ENCODE assay signal across 20 cellular contexts in the genomic region with DNA sequence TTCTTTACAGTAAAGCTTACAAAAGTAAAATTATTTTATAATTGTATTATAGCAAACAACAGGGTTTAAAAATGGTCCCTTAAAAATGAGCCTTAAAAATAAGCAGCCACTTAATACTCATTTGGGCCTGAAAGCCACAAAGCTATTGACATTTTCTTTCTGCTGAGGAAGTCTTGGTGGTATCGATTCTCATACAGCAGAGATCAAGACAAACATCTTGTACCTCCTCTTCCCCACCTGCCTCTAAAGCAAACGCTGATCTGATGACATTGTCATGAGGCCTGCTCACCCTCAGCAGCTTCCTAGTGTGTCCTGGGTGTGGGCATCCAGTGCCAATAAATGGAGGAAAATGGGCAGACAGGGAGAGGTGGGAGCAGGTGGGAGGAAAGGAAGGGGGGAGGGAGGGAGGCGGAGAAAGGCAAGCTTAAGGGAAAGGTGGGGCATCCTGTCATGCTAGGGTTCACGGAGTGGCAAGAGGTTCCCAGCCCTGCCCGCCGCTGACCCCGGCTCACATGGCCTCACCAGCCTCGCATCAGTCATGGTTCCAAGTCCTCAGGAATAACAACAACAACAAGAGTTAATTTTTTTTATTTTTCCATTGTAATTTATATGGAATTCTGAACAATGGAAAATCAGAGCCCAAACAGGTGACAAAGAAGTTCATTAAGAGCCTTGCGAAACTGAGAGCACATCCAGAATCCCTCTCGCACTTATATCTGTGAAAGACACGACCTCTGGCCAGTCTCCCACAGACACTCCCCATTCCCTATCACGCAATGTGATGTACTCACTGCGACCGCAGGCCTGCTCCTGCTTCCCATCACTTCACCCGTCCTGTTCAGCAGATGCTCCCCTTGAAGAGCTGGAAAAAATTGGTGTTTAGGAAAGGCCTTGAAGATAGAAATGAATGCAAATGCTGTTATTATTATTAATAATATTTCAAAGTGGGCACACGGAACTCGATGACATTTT. TPM values are rescaled to one million over a fixed set of nuclear protein-coding genes. Genes with fewer than 3 reads are reported as not detected.
A peak's percentile ranks its signal among the peaks of the same experiment; 100 is the strongest.
DNase-seq lines count a peak whose midpoint lies in the region; ATAC-seq, FAIRE-seq and TF ChIP-seq lines count a peak whose summit lies in the region.
"Had no signal": no experiment of that assay in that cellular context is flagged by ENCODE, and none has a peak within 500 bp of the region (broad histone marks: within the 10 kb centered on the region; RNA-seq: fewer than 3 reads in every experiment).

No MANE protein-coding gene starts in this region.

- POLR2A ChIA-PET in T-cell (lab: Charles Lee), result no interaction called here

- no peak for TF ChIP-seq POLR2A in GM12891 (IDR thresholded peaks at IDR 0.05; ENCODE audit: low read depth, low read length)

- H3K9ac ChIP-seq in mesenchymal stem cell (ENCODE audit: low read length), result no peak overlapping the region

- H3K27me3 ChIP-seq in mesenchymal stem cell (ENCODE audit: control insufficient read depth in 1 of 2, insufficient read depth in 1 of 2, low read length in 2 of 2), result peaks cover 6 to 35% of the 10 kb centered on the region in 2 experiments
- H3K27me3 ChIP-seq: adrenal gland had no signal

- H2BK15ac ChIP-seq in mesenchymal stem cell (ENCODE audit: low read depth, poor library complexity, severe bottlenecking), result no peak overlapping the region

- H3K4me3 Mint-ChIP-seq in activated CD8-positive, alpha-beta memory T cell treated with anti-CD3 and anti-CD28 coated beads, Interleukin-2, amount 10 ng/mL, durations not matched to agents 7 days and 5 days, result no peak overlapping the region
- peak overlapping the region in 1 of 3 donors; percentile 34 for H3K4me3 Mint-ChIP-seq in T-cell
- no peak overlapping the region for H3K4me3 Mint-ChIP-seq in glutamatergic neuron (ENCODE audit: unreplicated experiment)
- H3K4me3 Mint-ChIP-seq: stimulated activated naive B cell treated with anti-CD40 and anti-IgM and Interleukin-4, amounts not matched to agents 10 μg/mL and 1 μg/mL and 100 μg/mL, for 72 hours had no signal

- H2AK5ac ChIP-seq in mesenchymal stem cell (ENCODE audit: low read length, severe bottlenecking), result no peak overlapping the region

- H3K4me1 ChIP-seq in mesenchymal stem cell (ENCODE audit: control insufficient read depth, insufficient read depth, low read depth, low read length), result peaks cover 9% of the 10 kb centered on the region
- H3K4me1 ChIP-seq: adrenal gland had no signal

- H3K27ac Mint-ChIP-seq in activated CD8-positive, alpha-beta memory T cell treated with anti-CD3 and anti-CD28 coated beads, Interleukin-2, amount 10 ng/mL, durations not matched to agents 7 days and 5 days, result no peak overlapping the region
- H3K27ac Mint-ChIP-seq in T-cell (peak overlapping the region; percentile 69 to 88), glutamatergic neuron (ENCODE audit: unreplicated experiment) (no peak overlapping the region)
- H3K27ac Mint-ChIP-seq: stimulated activated naive B cell treated with anti-CD40 and anti-IgM and Interleukin-4, amounts not matched to agents 10 μg/mL and 1 μg/mL and 100 μg/mL, for 72 hours had no signal

- peaks cover 19% of the 10 kb centered on the region for H3K27me3 Mint-ChIP-seq in activated CD8-positive, alpha-beta memory T cell treated with anti-CD3 and anti-CD28 coated beads, Interleukin-2, amount 10 ng/mL, durations not matched to agents 7 days and 5 days
- H3K27me3 Mint-ChIP-seq in T-cell (peaks cover 0 to 7% of the 10 kb centered on the region in 2 donors), glutamatergic neuron (ENCODE audit: unreplicated experiment) (peaks cover 6% of the 10 kb centered on the region)

- no peak overlapping the region for H3K4me3 ChIP-seq in mesenchymal stem cell (ENCODE audit: insufficient read depth in 1 of 2, low read depth in 1 of 2, low read length in 2 of 2)
- H3K4me3 ChIP-seq: adrenal gland, SK-N-MC had no signal

- CTCF ChIA-PET in activated CD8-positive, alpha-beta memory T cell treated with anti-CD3 and anti-CD28 coated beads, Interleukin-2, amount 10 ng/mL, durations not matched to agents 7 days and 5 days (lab: Charles Lee), result no interaction called here
- CTCF ChIA-PET in T-cell (lab: Charles Lee), result interaction anchor here in 1 of 2 donors (0.7 kb wide), 1 partner anchor 20 kb away, joined by 3 read pairs; no protein-coding TSS in a partner anchor

- no peaks in the 10 kb centered on the region for H3K36me3 ChIP-seq in mesenchymal stem cell (ENCODE audit: control insufficient read depth in 1 of 2, insufficient read depth in 2 of 2, low read depth in 1 of 2, low read length in 2 of 2)
- H3K36me3 ChIP-seq: adrenal gland, neutrophil had no signal

- no peak overlapping the region for H3K23ac ChIP-seq in mesenchymal stem cell (ENCODE audit: low read length in 2 of 2)

- no peaks in the 10 kb centered on the region for H3K9me3 Mint-ChIP-seq in activated CD8-positive, alpha-beta memory T cell treated with anti-CD3 and anti-CD28 coated beads, Interleukin-2, amount 10 ng/mL, durations not matched to agents 7 days and 5 days (ENCODE audit: low read depth)
- H3K9me3 Mint-ChIP-seq in T-cell (no peaks in the 10 kb centered on the region), glutamatergic neuron (ENCODE audit: unreplicated experiment) (peaks cover 13% of the 10 kb centered on the region)
- H3K9me3 Mint-ChIP-seq: stimulated activated naive B cell treated with anti-CD40 and anti-IgM and Interleukin-4, amounts not matched to agents 10 μg/mL and 1 μg/mL and 100 μg/mL, for 72 hours had no signal

- no peaks in the 10 kb centered on the region for H3K79me1 ChIP-seq in mesenchymal stem cell (replicated peaks; ENCODE audit: low read length, poor library complexity, severe bottlenecking)

- H3K18ac ChIP-seq in mesenchymal stem cell (ENCODE audit: low read depth in 1 of 2, low read length in 2 of 2), result no peak overlapping the region

- TF ChIP-seq CTCF in glutamatergic neuron (IDR thresholded peaks at IDR 0.05; ENCODE audit: partially characterized antibody, unreplicated experiment), result no peak

- H3K36me3 Mint-ChIP-seq in activated CD8-positive, alpha-beta memory T cell treated with anti-CD3 and anti-CD28 coated beads, Interleukin-2, amount 10 ng/mL, durations not matched to agents 7 days and 5 days, result no peaks in the 10 kb centered on the region
- H3K36me3 Mint-ChIP-seq in T-cell, result no peaks in the 10 kb centered on the region
- no peaks in the 10 kb centered on the region for H3K36me3 Mint-ChIP-seq in glutamatergic neuron (ENCODE audit: unreplicated experiment)
- H3K36me3 Mint-ChIP-seq: stimulated activated naive B cell treated with anti-CD40 and anti-IgM and Interleukin-4, amounts not matched to agents 10 μg/mL and 1 μg/mL and 100 μg/mL, for 72 hours had no signal

- no peak overlapping the region for H3K4ac ChIP-seq in mesenchymal stem cell (ENCODE audit: low read depth in 1 of 2, low read length in 2 of 2)

- no peak for FAIRE-seq in GM12891 (lab: Jason Lieb, UNC)
- FAIRE-seq: urothelium cell line had no signal

- no peak overlapping the region for H4K8ac ChIP-seq in mesenchymal stem cell (ENCODE audit: low read length)

- H2BK5ac ChIP-seq in mesenchymal stem cell (ENCODE audit: low read depth, low read length, poor library complexity, severe bottlenecking), result no peak overlapping the region

- no peak overlapping the region for H4K91ac ChIP-seq in mesenchymal stem cell (ENCODE audit: low read length)

- no peak overlapping the region for H3K27ac ChIP-seq in mesenchymal stem cell (ENCODE audit: low read length, poor library complexity, severe bottlenecking)
- H3K27ac ChIP-seq: adrenal gland, neutrophil had no signal

- DNase-seq in activated CD8-positive, alpha-beta memory T cell treated with anti-CD3 and anti-CD28 coated beads, Interleukin-2, amount 10 ng/mL, durations not matched to agents 7 days and 5 days, result peak; percentile 12
- no peak for DNase-seq in activated CD8-positive, alpha-beta memory T cell treated with anti-CD3 and anti-CD28 coated beads, Interleukin-2, amount 50 U/mL, for 4 hours
- DNase-seq in GM12891 (ENCODE audit: insufficient read length, low spot score) (no peak), T-cell (no peak), mesenchymal stem cell (peak; percentile 38), activated gamma-delta T cell (lab: John Stamatoyannopoulos, UW) (no peak), glutamatergic neuron (no peak), H4 (ENCODE audit: low spot score) (no peak)
- DNase-seq: cerebellar nuclear complex; DMS 273 treated with DMSO at 0.1 percent for 48 hours; foreskin melanocyte; H7; NCI-H1092 treated with DMSO at 0.1 percent for 48 hours; NCI-H226; OCI-M1; stimulated activated naive B cell treated with anti-CD40 and anti-IgM and Interleukin-4, amounts not matched to agents 10 μg/mL and 1 μg/mL and 100 μg/mL, for 72 hours had no signal

- no peak overlapping the region for H2BK12ac ChIP-seq in mesenchymal stem cell (ENCODE audit: low read length in 2 of 2)

- H3K4me2 ChIP-seq in mesenchymal stem cell (ENCODE audit: low read length, poor library complexity, severe bottlenecking), result no peak overlapping the region

- peaks cover 4% of the 10 kb centered on the region for H3K4me1 Mint-ChIP-seq in activated CD8-positive, alpha-beta memory T cell treated with anti-CD3 and anti-CD28 coated beads, Interleukin-2, amount 10 ng/mL, durations not matched to agents 7 days and 5 days
- H3K4me1 Mint-ChIP-seq in T-cell (peaks cover 14 to 37% (median 15%) of the 10 kb centered on the region in 3 donors), glutamatergic neuron (ENCODE audit: low read depth, unreplicated experiment) (peaks cover 20% of the 10 kb centered on the region)
- H3K4me1 Mint-ChIP-seq: stimulated activated naive B cell treated with anti-CD40 and anti-IgM and Interleukin-4, amounts not matched to agents 10 μg/mL and 1 μg/mL and 100 μg/mL, for 72 hours had no signal

- no peak overlapping the region for H2BK120ac ChIP-seq in mesenchymal stem cell (ENCODE audit: low read depth, low read length)

- 86% methylated on average over 14 of the region's 17 CpGs for WGBS in mesenchymal stem cell

- ATAC-seq in activated CD8-positive, alpha-beta memory T cell treated with anti-CD3 and anti-CD28 coated beads, Interleukin-2, amount 10 ng/mL, durations not matched to agents 7 days and 5 days, result no peak
- ATAC-seq in T-cell (replicated peaks in 1 of 4), result peak in 2 of 4 experiments; percentile 44 to 61
- ATAC-seq: stimulated activated naive B cell treated with anti-CD40 and anti-IgM and Interleukin-4, amounts not matched to agents 10 μg/mL and 1 μg/mL and 100 μg/mL, for 72 hours had no signal

- H2AFZ ChIP-seq in mesenchymal stem cell (ENCODE audit: low read depth, low read length), result no peak overlapping the region

- H3K14ac ChIP-seq in mesenchymal stem cell (ENCODE audit: low read length in 2 of 2), result no peak overlapping the region

- H3K9me3 ChIP-seq in mesenchymal stem cell (ENCODE audit: control insufficient read depth, low read length), result no peaks in the 10 kb centered on the region
- H3K9me3 ChIP-seq: adrenal gland, neutrophil had no signal

RNA-seq across cellular contexts. Expression of a gene that starts 15.1 kb away (rescaled TPM):
- 10 to 100 TPM; 40.0 to 43.5 TPM for total RNA-seq in activated CD8-positive, alpha-beta memory T cell treated with anti-CD3 and anti-CD28 coated beads, Interleukin-2, amount 10 ng/mL, durations not matched to agents 7 days and 5 days
- 10.7 TPM for polyA plus RNA-seq in GM12891 (2012; ENCODE audit: low read depth, missing spikeins)
- total RNA-seq in T-cell (10 to 100 TPM; 35.7 to 57.1 (median 48.5) TPM), glutamatergic neuron (ENCODE audit: unreplicated experiment) (127 TPM)
- polyA plus RNA-seq in mesenchymal stem cell (2013, experiment 1 of 2), result 8.0 TPM
- polyA plus RNA-seq in mesenchymal stem cell (2013, experiment 2 of 2), result 8.2 TPM
- 3.0 and 3.2 TPM in 2 replicates for total RNA-seq in H4 (2014; rRNA removed; shearing (Covaris generic))

Comparison
In these comparisons a context has a peak if more than half of its experiments do, and no peak if none do; other contexts are left out.
1. DNase-seq: peak in activated CD8-positive, alpha-beta memory T cell treated with anti-CD3 and anti-CD28 coated beads, Interleukin-2, amount 10 ng/mL, durations not matched to agents 7 days and 5 days (single experiment) and mesenchymal stem cell (single experiment); none in activated CD8-positive, alpha-beta memory T cell treated with anti-CD3 and anti-CD28 coated beads, Interleukin-2, amount 50 U/mL, for 4 hours (single experiment), GM12891 (single experiment), T-cell (0 of 34), activated gamma-delta T cell (single experiment), glutamatergic neuron (single experiment) and H4 (single experiment).
2. H3K27ac Mint-ChIP-seq: peak in T-cell (2 of 2); none in activated CD8-positive, alpha-beta memory T cell treated with anti-CD3 and anti-CD28 coated beads, Interleukin-2, amount 10 ng/mL, durations not matched to agents 7 days and 5 days (single experiment) and glutamatergic neuron (single experiment).